Comparison of ENCODE assay signal across 1 cellular context in the genomic region with DNA sequence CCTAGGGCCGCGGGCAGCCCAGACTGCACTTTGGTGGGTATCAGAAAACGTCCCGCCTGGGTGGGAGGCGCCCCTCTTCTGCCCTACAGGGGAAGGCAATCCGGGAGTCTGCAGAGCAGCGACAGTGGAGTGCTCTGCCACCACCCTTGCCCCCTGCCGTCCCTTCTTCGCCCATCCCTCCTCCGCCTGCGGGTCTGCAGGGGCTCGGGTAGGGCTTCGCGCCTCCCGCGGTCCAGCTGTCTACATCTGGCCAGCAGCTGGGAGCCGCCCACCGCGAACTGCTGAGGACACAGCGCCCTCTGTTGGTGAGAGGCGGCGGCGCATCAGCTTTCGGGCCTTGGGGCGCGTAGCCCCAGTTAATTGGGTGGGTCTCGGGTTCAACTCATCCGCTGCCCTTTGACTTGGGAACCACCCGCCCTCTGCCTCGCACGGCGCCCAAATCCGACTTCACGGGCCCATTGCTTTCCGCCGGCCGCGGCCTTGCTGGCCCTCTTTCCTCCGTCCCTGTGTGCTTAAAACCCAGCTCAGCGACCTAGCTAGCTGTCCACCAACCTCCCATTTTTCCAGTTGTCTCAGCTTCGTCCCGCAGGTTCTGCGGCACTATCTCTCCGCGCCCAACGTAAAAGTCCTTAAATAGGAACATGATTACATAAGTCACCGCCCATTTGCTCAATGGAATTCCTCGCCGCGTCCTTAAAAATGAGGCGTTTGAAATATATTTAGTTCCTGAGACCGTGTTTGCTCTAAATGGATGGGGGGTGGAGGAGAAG.
TF ChIP-seq lines count a peak whose summit lies in the region.

No MANE protein-coding gene starts in this region.

TF ChIP-seq in endothelial cell of umbilical vein, 7 proteins besides CTCF, POLR2A, EP300 and RAD21:
- TF ChIP-seq EZH2 (IDR thresholded peaks at IDR 0.05; ENCODE audit: borderline replicate concordance, low read depth, low read length, severe bottlenecking) (peak; percentile 82), JUN (IDR thresholded peaks at IDR 0.05; ENCODE audit: borderline replicate concordance, insufficient read depth, insufficient read length, low read depth) (no peak)
